In genomic region chr10:90871279-90871760, GRCh38 we compare ENCODE assay signal across 1 cellular context.
A peak's percentile ranks its signal among the peaks of the same experiment; 100 is the strongest.
TF ChIP-seq lines count a peak whose summit lies in the region.

No MANE protein-coding gene starts in this region.

TF ChIP-seq in K562, 482 proteins besides CTCF, POLR2A, EP300 and RAD21 (continued from another document):
- TF ChIP-seq ILK (tag; IDR thresholded peaks at IDR 0.05; ENCODE audit: borderline replicate concordance, low read depth): no peak
- TF ChIP-seq MYC (IDR thresholded peaks at IDR 0.05; ENCODE audit: low read depth, low read length): no peak
- TF ChIP-seq MYC (CRISPR knock-in tag; IDR thresholded peaks at IDR 0.05; ENCODE audit: borderline replicate concordance, low read depth): no peak
- TF ChIP-seq FOXM1 (IDR thresholded peaks at IDR 0.05; ENCODE audit: low read depth): no peak
- TF ChIP-seq FOXM1 (CRISPR knock-in tag; IDR thresholded peaks at IDR 0.05; ENCODE audit: low read depth): no peak
- no peak for TF ChIP-seq ATF7 (IDR thresholded peaks at IDR 0.05)
- TF ChIP-seq ASH1L (IDR thresholded peaks at IDR 0.05; ENCODE audit: borderline replicate concordance, low read depth, partially characterized antibody): no peak
- TF ChIP-seq ETS2 (tag; IDR thresholded peaks at IDR 0.05; ENCODE audit: borderline replicate concordance, poor library complexity, severe bottlenecking): no peak
- TF ChIP-seq TBP (optimal IDR thresholded peaks at IDR 0.05; ENCODE audit: low read depth, low read length): no peak
- peak; percentile 27; the same call in 1 of the 2 replicates for TF ChIP-seq PKNOX1 (IDR thresholded peaks at IDR 0.05)
- TF ChIP-seq PML (IDR thresholded peaks at IDR 0.05; ENCODE audit: low read length): 0 out of 2 replicates have a peak, but pooled peaks have one; percentile 15
- TF ChIP-seq NUFIP1 (IDR thresholded peaks at IDR 0.05; ENCODE audit: partially characterized antibody): no peak
- TF ChIP-seq ZNF778 (CRISPR knock-in tag; IDR thresholded peaks at IDR 0.05): no peak
- TF ChIP-seq FOXA3 (CRISPR knock-in tag; conservative IDR thresholded peaks at IDR 0.05 in 1 of 2, IDR thresholded peaks at IDR 0.05 in 1 of 2): no peak
- TF ChIP-seq CREB3L1 (IDR thresholded peaks at IDR 0.05; ENCODE audit: borderline replicate concordance, low read depth): peak; percentile 46; the same call in 1 of the 2 replicates
- TF ChIP-seq ADNP (tag; IDR thresholded peaks at IDR 0.05): no peak
- no peak for TF ChIP-seq ZNF583 (CRISPR knock-in tag; IDR thresholded peaks at IDR 0.05)
- peak; percentile 87 for TF ChIP-seq ZKSCAN8 (CRISPR knock-in tag; IDR thresholded peaks at IDR 0.05)
